In the genomic region with DNA sequence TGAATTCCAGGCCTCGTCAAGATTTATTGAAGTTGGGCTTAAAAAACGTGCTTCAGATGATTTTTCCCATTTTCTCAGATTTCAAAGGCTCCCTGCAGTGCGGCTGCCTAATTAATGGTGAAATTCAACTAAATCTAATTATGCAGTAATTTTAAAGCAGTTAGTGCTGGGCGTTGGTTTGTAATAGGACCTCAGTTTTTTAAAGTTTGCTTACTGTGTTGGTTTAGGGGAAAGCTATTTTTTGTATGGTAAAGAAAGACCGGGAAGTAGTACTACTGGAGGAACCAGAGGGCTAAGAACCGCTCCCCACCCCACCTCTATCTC, we compare ENCODE assay signal across 10 cellular contexts. TPM values are rescaled to one million over a fixed set of nuclear protein-coding genes. Genes with fewer than 3 reads are reported as not detected.
DNase-seq lines count a peak whose midpoint lies in the region; ATAC-seq and TF ChIP-seq lines count a peak whose summit lies in the region.
"Had no signal": no experiment of that assay in that cellular context is flagged by ENCODE, and none has a peak within 500 bp of the region (broad histone marks: within the 10 kb centered on the region; RNA-seq: fewer than 3 reads in every experiment).

No MANE protein-coding gene starts in this region.

- CTCF ChIA-PET in Panc1 (lab: Charles Lee), result no interaction called here

- POLR2A ChIA-PET in Panc1 (lab: Charles Lee), result interaction anchor here (0.6 kb wide), 1 partner anchor 781 kb away, joined by 3 read pairs; no protein-coding TSS in a partner anchor

- intact Hi-C loops in Panc1 (cut with micrococcal nuclease; ENCODE audit: unreplicated experiment), result no loop called here
- intact Hi-C loops in dorsolateral prefrontal cortex (cut with DNase I), result loop anchor here in 1 of 2 donors (5.0 to 10.0 kb wide), 2 partner anchors 1085 to 1667 kb away; no protein-coding TSS in a partner anchor

- no peaks in the 10 kb centered on the region for H3K9me3 ChIP-seq in Panc1 (ENCODE audit: control insufficient read depth, insufficient read depth, low read depth, low read length)
- H3K9me3 ChIP-seq in mesodermal cell (ENCODE audit: control insufficient read depth, low read length), result no peaks in the 10 kb centered on the region
- H3K9me3 ChIP-seq in thoracic aorta, result no peaks in the 10 kb centered on the region

- no TSS peak for BruUV-seq in Panc1 (replicated peaks; lab: Mats Ljungman, UMichigan)

- WGBS in mesodermal cell (ENCODE audit: insufficient coverage in 2 of 2), 2 experiments, result 31% methylated on average over 2 of the region's 6 CpGs; no CpG with 5 or more reads in 1 of the 2 experiments

- peaks cover 10% of the 10 kb centered on the region; the same call in 1 of the 2 replicates for H3K36me3 ChIP-seq in Panc1 (ENCODE audit: control insufficient read depth, insufficient read depth, low read length)
- no peaks in the 10 kb centered on the region for H3K36me3 ChIP-seq in mesodermal cell (ENCODE audit: control insufficient read depth, insufficient read depth, low read length)
- no peaks in the 10 kb centered on the region for H3K36me3 ChIP-seq in thoracic aorta

- ATAC-seq in Panc1 (no peak), thoracic aorta (ENCODE audit: insufficient number of reproducible peaks, low FRiP score, low read depth) (no peak), GM21526 (IDR thresholded peaks at IDR 0.05; ENCODE audit: low FRiP score, unreplicated experiment) (no peak), GM18909 (IDR thresholded peaks at IDR 0.05; ENCODE audit: poor library complexity, unreplicated experiment) (no peak)

- peaks cover 71% of the 10 kb centered on the region for H3K4me1 ChIP-seq in Panc1 (ENCODE audit: control insufficient read depth, insufficient read depth, low read length)
- peaks cover 48% of the 10 kb centered on the region for H3K4me1 ChIP-seq in mesodermal cell (ENCODE audit: control insufficient read depth, insufficient read depth, low read length, poor library complexity, severe bottlenecking)
- peaks cover 0 to 41% of the 10 kb centered on the region in 2 donors for H3K4me1 ChIP-seq in thoracic aorta (ENCODE audit: control insufficient read depth in 1 of 2, low read depth in 2 of 2)

- TF ChIP-seq CTCF in Panc1 (IDR thresholded peaks at IDR 0.05) (no peak), dorsolateral prefrontal cortex (IDR thresholded peaks at IDR 0.05 in 54 of 56, conservative IDR thresholded peaks at IDR 0.05 in 2 of 56; ENCODE audit: low read depth in 1 of 56, partially characterized antibody in 56 of 56) (no peak), thoracic aorta (IDR thresholded peaks at IDR 0.05) (no peak)

- in situ Hi-C loops in Panc1 (cut with HindIII; ENCODE audit: low pct_unique_long_range_greater_than_20kb, low sequenced_read_pairs), result no loop called here

- no peak overlapping the region for H3K4me3 ChIP-seq in Panc1 (ENCODE audit: low read depth in 2 of 2, low read length in 2 of 2)
- H3K4me3 ChIP-seq in dorsolateral prefrontal cortex, result peak overlapping the region in 45 of 59 donors; percentile 2 to 72 (median 54)
- peak overlapping the region; percentile 55 for H3K4me3 ChIP-seq in mesodermal cell (ENCODE audit: extremely low read depth, insufficient read depth, low read length, poor library complexity, severe bottlenecking)
- peak overlapping the region; percentile 74 for H3K4me3 ChIP-seq in thoracic aorta

- no peak for DNase-seq in Panc1 (ENCODE audit: low read depth, low spot score)
- DNase-seq in dorsolateral prefrontal cortex, result no peak
- DNase-seq in thoracic aorta (ENCODE audit: low spot score), result no peak
- DNase-seq in stimulated activated CD8-positive, alpha-beta memory T cell treated with anti-CD3 and anti-CD28 coated beads, Interleukin-4, amount 100 ng/mL, for 48 hours, result no peak
- DNase-seq: DMS153, NCI-H526 treated with DMSO at 0.1 percent for 48 hours had no signal

- H3K27me3 ChIP-seq in Panc1 (ENCODE audit: control insufficient read depth, insufficient read depth, low read length) (no peaks in the 10 kb centered on the region), dorsolateral prefrontal cortex (peaks cover 9 to 100% (median 96%) of the 10 kb centered on the region in 45 donors), thoracic aorta (replicated peaks; ENCODE audit: insufficient read depth) (no peaks in the 10 kb centered on the region)

- peak overlapping the region; percentile 93 for H3K27ac ChIP-seq in Panc1 (ENCODE audit: low read length)
- H3K27ac ChIP-seq in dorsolateral prefrontal cortex, result peak overlapping the region in 46 of 59 donors; percentile 25 to 94 (median 78)
- no peak overlapping the region for H3K27ac ChIP-seq in mesodermal cell (ENCODE audit: low read depth, low read length, severe bottlenecking)
- peak overlapping the region; percentile 65 to 95 for H3K27ac ChIP-seq in thoracic aorta

RNA-seq across cellular contexts. Expression of gene NR2F2, which starts 11.6 kb away (rescaled TPM):
- total RNA-seq in Panc1 (2021; ENCODE audit: unreplicated experiment), result 53.7 TPM
- polyA plus RNA-seq in Panc1 (2012; ENCODE audit: insufficient read length), result 108 TPM
- 10 to 100 TPM in 65 of 120 experiments, 1 to 10 TPM in 55; 3.1 to 36.0 (median 10.5) TPM for total RNA-seq in dorsolateral prefrontal cortex
- polyA plus RNA-seq in mesodermal cell (2013, experiment 1 of 2), result 8.3 TPM
- 6.9 TPM for polyA plus RNA-seq in mesodermal cell (2013, experiment 2 of 2)
- 10 to 100 TPM; 31.8 to 49.8 TPM for total RNA-seq in thoracic aorta
- total RNA-seq: activated CD8-positive, alpha-beta memory T cell treated with anti-CD3 and anti-CD28 coated beads for 36 hours had no signal

Comparison
In these comparisons a context has a peak if more than half of its experiments do, and no peak if none do; other contexts are left out.
1. H3K4me3 ChIP-seq: peak in dorsolateral prefrontal cortex (45 of 59), mesodermal cell (single experiment) and thoracic aorta (single experiment); none in Panc1 (0 of 2).